ENCODE assay signal across 1 cellular context in genomic region chr19:39996218-39996810, GRCh38.
TF ChIP-seq lines count a peak whose summit lies in the region.

No MANE protein-coding gene starts in this region.

TF ChIP-seq in HEK293, 187 proteins besides CTCF, POLR2A, EP300 and RAD21 (continued from another document and continues in another):
- TF ChIP-seq TSHZ1 (tag by site-specific recombination; IDR thresholded peaks at IDR 0.05; ENCODE audit: borderline replicate concordance) (no peak), ZNF660 (tag by site-specific recombination; IDR thresholded peaks at IDR 0.05) (no peak; the same call in 1 of the 2 replicates), ZNF621 (tag by site-specific recombination; IDR thresholded peaks at IDR 0.05) (no peak), ZNF549 (tag by site-specific recombination; IDR thresholded peaks at IDR 0.05) (no peak), ZNF518A (tag by site-specific recombination; conservative IDR thresholded peaks at IDR 0.05; ENCODE audit: low read depth) (no peak; the same call in 1 of the 2 replicates), ZNF169 (tag by site-specific recombination; IDR thresholded peaks at IDR 0.05) (0 out of 2 replicates have a peak, but pooled peaks have one; percentile 65), ZNF473 (tag by site-specific recombination; IDR thresholded peaks at IDR 0.05) (no peak), ZNF521 (tag by site-specific recombination; IDR thresholded peaks at IDR 0.05) (no peak), HIC1 (tag by site-specific recombination; IDR thresholded peaks at IDR 0.05) (peak; percentile 28; the same call in 1 of the 2 replicates), ZNF792 (tag by site-specific recombination; IDR thresholded peaks at IDR 0.05) (peak; percentile 100), ZNF530 (tag by site-specific recombination; IDR thresholded peaks at IDR 0.05; ENCODE audit: low read depth) (no peak; the same call in 1 of the 2 replicates), GLIS2 (tag by site-specific recombination; IDR thresholded peaks at IDR 0.05) (no peak), ZNF692 (tag by site-specific recombination; IDR thresholded peaks at IDR 0.05) (no peak; the same call in 1 of the 2 replicates), ZNF350 (tag by site-specific recombination; IDR thresholded peaks at IDR 0.05) (no peak), MZF1 (tag by site-specific recombination; IDR thresholded peaks at IDR 0.05; ENCODE audit: borderline replicate concordance) (peak; percentile 70), ZNF324 (tag by site-specific recombination; IDR thresholded peaks at IDR 0.05) (peak; percentile 42; the same call in 1 of the 2 replicates), ZNF624 (tag by site-specific recombination; IDR thresholded peaks at IDR 0.05) (0 out of 2 replicates have a peak, but pooled peaks have one; percentile 59), ZNF175 (tag by site-specific recombination; IDR thresholded peaks at IDR 0.05) (no peak), ZNF280D (tag by site-specific recombination; IDR thresholded peaks at IDR 0.05) (no peak), ZNF335 (tag by site-specific recombination; conservative IDR thresholded peaks at IDR 0.05) (peak; percentile 99), ZNF555 (tag by site-specific recombination; conservative IDR thresholded peaks at IDR 0.05) (no peak), RBAK (tag by site-specific recombination; IDR thresholded peaks at IDR 0.05) (no peak), ZBTB6 (tag by site-specific recombination; IDR thresholded peaks at IDR 0.05) (no peak), ZNF23 (tag by site-specific recombination; IDR thresholded peaks at IDR 0.05; ENCODE audit: borderline replicate concordance) (no peak), ZNF626 (tag by site-specific recombination; IDR thresholded peaks at IDR 0.05) (no peak), ZFHX2 (tag by site-specific recombination; conservative IDR thresholded peaks at IDR 0.05) (no peak), ZNF354C (tag by site-specific recombination; IDR thresholded peaks at IDR 0.05; ENCODE audit: borderline replicate concordance, low read depth) (no peak), ZNF433 (tag by site-specific recombination; IDR thresholded peaks at IDR 0.05; ENCODE audit: low read depth) (no peak), ZNF394 (tag by site-specific recombination; IDR thresholded peaks at IDR 0.05; ENCODE audit: borderline replicate concordance) (no peak; the same call in 1 of the 2 replicates), PRDM10 (tag by site-specific recombination; IDR thresholded peaks at IDR 0.05) (no peak), ZNF239 (tag by site-specific recombination; IDR thresholded peaks at IDR 0.05) (peak; percentile 68; the same call in 1 of the 2 replicates), ZFP3 (tag by site-specific recombination; IDR thresholded peaks at IDR 0.05; ENCODE audit: low read depth) (no peak), ZNF146 (tag by site-specific recombination; IDR thresholded peaks at IDR 0.05) (no peak), ZNF747 (tag by site-specific recombination; IDR thresholded peaks at IDR 0.05) (no peak), ZNF560 (tag by site-specific recombination; IDR thresholded peaks at IDR 0.05; ENCODE audit: borderline replicate concordance) (no peak), ZNF510 (tag by site-specific recombination; IDR thresholded peaks at IDR 0.05; ENCODE audit: insufficient replicate concordance) (no peak), KLF1 (tag by site-specific recombination; IDR thresholded peaks at IDR 0.05) (no peak), ZNF366 (tag by site-specific recombination; conservative IDR thresholded peaks at IDR 0.05) (no peak), PRDM1 (tag by site-specific recombination; IDR thresholded peaks at IDR 0.05) (no peak)
